Comparison of ENCODE assay signal across 1 cellular context in genomic region chr4:114273246-114273645, GRCh38.
TF ChIP-seq lines count a peak whose summit lies in the region.

No MANE protein-coding gene starts in this region.

TF ChIP-seq in GM23338, 12 proteins besides CTCF, POLR2A, EP300 and RAD21:
- TF ChIP-seq ZNF462 (CRISPR knock-in tag; IDR thresholded peaks at IDR 0.05), result no peak
- TF ChIP-seq ETS1 (IDR thresholded peaks at IDR 0.05), result no peak
- no peak for TF ChIP-seq JUNB (IDR thresholded peaks at IDR 0.05; ENCODE audit: unreplicated experiment)
- no peak for TF ChIP-seq REST (IDR thresholded peaks at IDR 0.05; ENCODE audit: unreplicated experiment)
- no peak for TF ChIP-seq EZH2phosphoT487 (IDR thresholded peaks at IDR 0.05; ENCODE audit: unreplicated experiment)
- TF ChIP-seq CREB1 (CRISPR knock-in tag; IDR thresholded peaks at IDR 0.05; ENCODE audit: low read depth), result no peak
- TF ChIP-seq STAT1 (IDR thresholded peaks at IDR 0.05; ENCODE audit: unreplicated experiment), result no peak
- no peak for TF ChIP-seq EZH2 (IDR thresholded peaks at IDR 0.05; ENCODE audit: low read depth, unreplicated experiment)
- TF ChIP-seq NANOG (IDR thresholded peaks at IDR 0.05; ENCODE audit: borderline replicate concordance), result no peak
- no peak for TF ChIP-seq ZNF331 (CRISPR knock-in tag; IDR thresholded peaks at IDR 0.05; ENCODE audit: low read depth)
- TF ChIP-seq ZNF114 (CRISPR knock-in tag; IDR thresholded peaks at IDR 0.05), result no peak
- TF ChIP-seq POLR2AphosphoS5 (IDR thresholded peaks at IDR 0.05; ENCODE audit: low read depth), result no peak
